11 cellular contexts compared by ENCODE assay signal in the genomic region with DNA sequence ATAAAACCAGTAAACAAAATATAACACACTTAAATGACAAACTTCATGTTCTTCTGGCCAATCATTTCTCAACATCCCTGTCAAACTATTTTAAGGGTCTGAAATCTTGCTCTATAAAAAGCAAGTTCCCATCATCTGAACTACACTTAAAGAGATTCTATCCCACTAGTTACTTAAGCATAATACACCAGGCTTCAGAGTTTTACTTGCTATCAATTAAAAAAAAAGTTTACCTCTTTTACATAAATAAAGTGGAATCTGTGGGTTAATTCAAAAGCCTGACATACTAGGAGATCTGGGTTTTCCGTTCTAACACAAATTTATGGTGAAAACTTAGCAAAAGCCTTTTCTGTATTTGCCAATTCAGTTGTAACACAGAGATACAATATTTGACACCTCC. TPM values are rescaled to one million over a fixed set of nuclear protein-coding genes. Genes with fewer than 3 reads are reported as not detected.
DNase-seq lines count a peak whose midpoint lies in the region; TF ChIP-seq lines count a peak whose summit lies in the region.
"Had no signal": no experiment of that assay in that cellular context is flagged by ENCODE, and none has a peak within 500 bp of the region (broad histone marks: within the 10 kb centered on the region; RNA-seq: fewer than 3 reads in every experiment).

No MANE protein-coding gene starts in this region.

- H3K9me2 ChIP-seq in OCI-LY7 (ENCODE audit: insufficient read depth, low read length) = no peaks in the 10 kb centered on the region

- TF ChIP-seq EP300 in sigmoid colon (IDR thresholded peaks at IDR 0.05) = no peak

- intact Hi-C loops in OCI-LY7 (cut with micrococcal nuclease; ENCODE audit: unreplicated experiment) (loop anchor here (5.0 kb wide), 1 partner anchor 85 kb away; no protein-coding TSS in a partner anchor), sigmoid colon (cut with DNase I) (loop anchor here (5.0 kb wide), 1 partner anchor 50 kb away; no protein-coding TSS in a partner anchor)

- peak overlapping the region; percentile 93 for H3K4me3 ChIP-seq in GM06990 (replicated peaks; ENCODE audit: low read depth, low read length)
- H3K4me3 ChIP-seq in OCI-LY7 (ENCODE audit: low read depth, low read length, poor library complexity, severe bottlenecking) = peak overlapping the region; percentile 90
- H3K4me3 ChIP-seq in epithelial cell of proximal tubule (ENCODE audit: low read depth, low read length) = peak overlapping the region; percentile 82
- peak overlapping the region in 2 of 4 donors; percentile 79 to 91 for H3K4me3 ChIP-seq in sigmoid colon

- CTCF ChIA-PET in OCI-LY7 (lab: Charles Lee; ENCODE audit: unreplicated experiment) = no interaction called here

- H3K27ac ChIP-seq in OCI-LY7 (ENCODE audit: low read depth, low read length, poor library complexity, severe bottlenecking) = no peak overlapping the region
- H3K27ac ChIP-seq in sigmoid colon = peak overlapping the region; percentile 93 to 98 (median 96)

- POLR2A ChIA-PET in OCI-LY7 (lab: Charles Lee) = interaction anchor here (0.7 to 7.2 kb wide), 3 partner anchors 12 to 116 kb away, joined by 3 to 55 read pairs (median 4); a partner anchor contains a TSS

- no TSS peak for BruUV-seq in OCI-LY7 (replicated peaks; lab: Mats Ljungman, UMichigan)

- DNase-seq in GM06990 (ENCODE audit: extremely low read depth, insufficient read length) = no peak
- DNase-seq in OCI-LY7 (ENCODE audit: low spot score) = no peak
- no peak for DNase-seq in epithelial cell of proximal tubule (ENCODE audit: low read depth)
- no peak for DNase-seq in sigmoid colon
- no peak for DNase-seq in stimulated activated CD4-positive, alpha-beta T cell treated with anti-CD3 and anti-CD28 coated beads, Interleukin-4, amount 100 ng/mL, for 1 hour
- no peak for DNase-seq in stimulated activated CD4-positive, alpha-beta T cell treated with anti-CD3 and anti-CD28 coated beads, Interleukin-2, amount 100 ng/mL, for 48 hours
- DNase-seq in HPDE6-E6E7 (ENCODE audit: extremely low spot score) = no peak
- no peak for DNase-seq in COLO668 (lab: John Stamatoyannopoulos, UW; ENCODE audit: unreplicated experiment)
- DNase-seq: substantia nigra, WERI-Rb-1 had no signal

- H3K9me3 ChIP-seq in OCI-LY7 (ENCODE audit: low read length) = no peaks in the 10 kb centered on the region
- no peaks in the 10 kb centered on the region for H3K9me3 ChIP-seq in sigmoid colon
- H3K9me3 ChIP-seq: prostate gland had no signal

- TF ChIP-seq CTCF in GM06990 (IDR thresholded peaks at IDR 0.05; ENCODE audit: insufficient read depth, low read length, poor library complexity, severe bottlenecking) (no peak), OCI-LY7 (conservative IDR thresholded peaks at IDR 0.05; ENCODE audit: low read length) (no peak), epithelial cell of proximal tubule (conservative IDR thresholded peaks at IDR 0.05; ENCODE audit: low read depth, low read length) (no peak), sigmoid colon (IDR thresholded peaks at IDR 0.05) (no peak)

- TF ChIP-seq POLR2A in sigmoid colon (IDR thresholded peaks at IDR 0.05) = no peak

- no peaks in the 10 kb centered on the region for H3K27me3 ChIP-seq in GM06990 (replicated peaks; ENCODE audit: control insufficient read depth, insufficient read depth, low read length)
- no peaks in the 10 kb centered on the region for H3K27me3 ChIP-seq in sigmoid colon

- 83 to 87% methylated on average over 1 of the region's 1 CpG for WGBS in sigmoid colon, 2 donors

- peaks cover 5% of the 10 kb centered on the region; the same call in 1 of the 2 replicates for H4K20me1 ChIP-seq in OCI-LY7 (ENCODE audit: insufficient read depth, low read length)

- no peak overlapping the region for H2AFZ ChIP-seq in OCI-LY7 (ENCODE audit: low read length)

- H3K4me2 ChIP-seq in OCI-LY7 (ENCODE audit: low read length) = peak overlapping the region; percentile 81

- H3K79me2 ChIP-seq in OCI-LY7 (ENCODE audit: insufficient read depth, low read depth, low read length) = peaks cover 83% of the 10 kb centered on the region

- H3K36me3 ChIP-seq in GM06990 (ENCODE audit: control insufficient read depth, insufficient read depth, low read length) (no peaks in the 10 kb centered on the region; the same call in 1 of the 2 replicates), OCI-LY7 (ENCODE audit: insufficient read depth, low read length) (peaks cover 6% of the 10 kb centered on the region), sigmoid colon (no peaks in the 10 kb centered on the region)
- H3K36me3 ChIP-seq: prostate gland had no signal

- H3K4me1 ChIP-seq in OCI-LY7 (ENCODE audit: insufficient read depth, low read length, poor library complexity, severe bottlenecking) (peaks cover 40% of the 10 kb centered on the region), sigmoid colon (peaks cover 0 to 44% (median 30%) of the 10 kb centered on the region in 4 donors)

RNA-seq across cellular contexts. Expression of a gene that starts 1.9 kb away (rescaled TPM):
- total RNA-seq in OCI-LY7 (2014; rRNA removed; shearing (Covaris generic)) = 32.6 and 33.8 TPM in 2 replicates
- total RNA-seq in OCI-LY7 (2022) (65.4 and 72.4 TPM in 2 replicates), epithelial cell of proximal tubule (26.2 and 35.0 TPM in 2 replicates), sigmoid colon (100 to 1,000 TPM in 1 of 4 donors, 10 to 100 TPM in 3; 53.9 to 117 (median 56.2) TPM)
- polyA plus RNA-seq in sigmoid colon = 10 to 100 TPM in 1 of 3 donors, 1 to 10 TPM in 2; 2.4 to 14.8 (median 3.0) TPM
